In the genomic region with DNA sequence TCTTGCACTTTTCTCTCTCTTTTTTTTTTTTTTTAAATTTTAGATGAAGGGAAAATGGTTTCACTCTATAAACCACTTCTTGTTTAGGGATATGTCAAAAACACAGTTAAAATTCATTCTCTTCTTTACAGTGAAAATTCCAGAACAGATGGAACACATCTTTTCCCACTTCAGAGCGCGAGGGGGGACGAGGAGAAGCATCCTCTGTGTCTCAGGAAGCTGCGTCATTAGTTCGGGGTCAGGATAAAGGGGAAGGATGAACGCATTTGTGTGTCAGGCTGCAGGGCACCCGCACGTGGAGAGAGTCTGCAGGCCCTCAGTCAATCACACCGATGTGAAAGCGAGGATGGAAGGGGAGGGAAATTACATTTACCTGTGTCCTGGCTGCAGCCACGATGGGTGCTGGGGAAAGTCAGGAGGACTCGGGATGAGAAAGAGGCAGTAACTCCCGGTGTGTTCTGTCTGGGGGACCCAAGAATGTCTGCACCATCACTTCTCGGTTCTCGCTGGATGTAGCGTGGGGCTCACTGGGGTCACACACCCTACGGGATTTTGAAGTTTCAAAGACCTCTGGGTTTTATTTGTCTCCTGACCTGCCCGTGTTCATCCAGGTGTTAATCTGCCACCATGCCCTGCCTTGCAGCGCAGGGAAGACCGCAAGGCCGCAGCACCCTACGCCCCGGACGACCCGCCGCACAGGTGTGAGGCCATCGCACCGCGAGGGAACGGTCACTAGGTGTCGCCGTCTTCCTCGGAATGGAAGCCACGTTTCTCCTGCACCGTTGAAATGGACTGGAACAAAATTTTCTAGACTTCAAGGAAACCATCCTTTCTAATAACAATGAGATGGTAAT, we compare ENCODE assay signal across 8 cellular contexts.
DNase-seq lines count a peak whose midpoint lies in the region; ATAC-seq and TF ChIP-seq lines count a peak whose summit lies in the region.

No MANE protein-coding gene starts in this region.

- H3K27ac ChIP-seq in SJCRH30 = no peak overlapping the region
- H3K27ac ChIP-seq in prostate gland = no peak overlapping the region
- H3K27ac ChIP-seq in uterus = peak overlapping the region in 1 of 2 donors; percentile 59

- H3K9me3 ChIP-seq in SJCRH30 (replicated peaks) = no peaks in the 10 kb centered on the region
- no peaks in the 10 kb centered on the region for H3K9me3 ChIP-seq in prostate gland
- no peaks in the 10 kb centered on the region for H3K9me3 ChIP-seq in uterus

- TF ChIP-seq POLR2A in prostate gland (IDR thresholded peaks at IDR 0.05) = no peak
- no peak for TF ChIP-seq POLR2A in uterus (IDR thresholded peaks at IDR 0.05)

- ATAC-seq in HG03097 (IDR thresholded peaks at IDR 0.05; ENCODE audit: low FRiP score, unreplicated experiment) = peak; percentile 61
- ATAC-seq in Right ventricle myocardium superior (ENCODE audit: poor library complexity) = peak; percentile 92

- peak; percentile 72 to 86 (median 84) for TF ChIP-seq CTCF in prostate gland (IDR thresholded peaks at IDR 0.05)
- peak; percentile 87 to 95 (median 90) for TF ChIP-seq CTCF in uterus (IDR thresholded peaks at IDR 0.05)

- H3K4me1 ChIP-seq in SJCRH30 (peaks cover 4% of the 10 kb centered on the region; the same call in 1 of the 2 replicates), prostate gland (replicated peaks) (no peaks in the 10 kb centered on the region), uterus (no peaks in the 10 kb centered on the region)

- H3K4me3 ChIP-seq in SJCRH30 = no peak overlapping the region
- no peak overlapping the region for H3K4me3 ChIP-seq in prostate gland
- H3K4me3 ChIP-seq in uterus = no peak overlapping the region

- intact Hi-C loops in Right ventricle myocardium superior (cut with DNase I) (loop anchor here (10.0 kb wide), 1 partner anchor 1536 kb away; no protein-coding TSS in a partner anchor), prostate gland (cut with DNase I) (loop anchor here (5.0 kb wide), 3 partner anchors 42 to 1528 kb away; no protein-coding TSS in a partner anchor), uterus (cut with DNase I; ENCODE audit: low total_unique reads) (no loop called here)

- no peaks in the 10 kb centered on the region for H3K36me3 ChIP-seq in SJCRH30
- H3K36me3 ChIP-seq in prostate gland = no peaks in the 10 kb centered on the region
- H3K36me3 ChIP-seq in uterus = no peaks in the 10 kb centered on the region

- DNase-seq in NCI-H2107 treated with DMSO at 0.1 percent for 48 hours (lab: John Stamatoyannopoulos, UW; ENCODE audit: unreplicated experiment) (peak; percentile 41), NCI-H2107 (lab: John Stamatoyannopoulos, UW) (no peak), SJCRH30 (peak; percentile 27 to 32), Right ventricle myocardium superior (peak; percentile 84), prostate gland (ENCODE audit: low spot score) (peak; percentile 61), uterus (peak; percentile 76 to 77)
- DNase-seq in activated naive CD4-positive, alpha-beta T cell (lab: John Stamatoyannopoulos, UW) = peak; percentile 40 to 59 (median 55)

- 31% methylated on average over 35 of the region's 35 CpGs for WGBS in prostate gland

- no peaks in the 10 kb centered on the region for H3K27me3 ChIP-seq in SJCRH30
- H3K27me3 ChIP-seq in prostate gland (replicated peaks; ENCODE audit: insufficient read depth) = no peaks in the 10 kb centered on the region
- no peaks in the 10 kb centered on the region for H3K27me3 ChIP-seq in uterus
